8 cellular contexts compared by ENCODE assay signal in the genomic region with DNA sequence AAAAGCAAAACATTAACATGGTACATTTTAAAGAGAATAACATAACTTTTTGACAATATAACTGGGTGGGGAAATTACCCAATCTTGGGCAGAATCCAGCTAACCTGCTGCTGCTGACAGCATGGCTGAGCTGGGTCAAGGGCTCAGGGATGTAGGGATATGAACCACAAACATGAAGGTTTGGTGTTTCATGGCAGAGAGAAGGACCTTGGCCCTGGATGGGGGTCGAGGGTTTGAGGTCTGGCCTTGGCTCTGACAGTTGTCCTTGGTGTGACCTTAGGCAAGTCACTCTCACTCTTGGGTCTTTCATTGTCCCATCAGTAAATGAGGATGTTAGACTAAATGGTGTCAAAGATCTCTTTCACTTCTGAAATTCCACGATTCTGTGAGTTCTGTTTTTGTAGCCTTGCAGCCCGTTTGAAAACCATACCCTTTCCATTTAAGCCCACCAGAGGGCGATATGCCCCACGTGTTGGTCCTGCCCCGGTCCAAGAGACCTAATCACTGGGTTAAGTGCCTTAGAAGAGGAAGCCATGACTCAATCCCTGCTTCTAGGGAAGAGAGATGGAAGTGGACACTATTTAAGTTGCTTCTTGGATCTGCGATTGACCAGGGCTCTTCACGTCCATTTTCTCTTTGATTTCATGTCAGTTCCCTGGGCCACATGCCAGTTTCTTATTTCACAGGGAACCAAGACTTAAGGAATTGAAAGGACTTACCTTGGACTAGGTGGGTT. TPM values are rescaled to one million over a fixed set of nuclear protein-coding genes. Genes with fewer than 3 reads are reported as not detected.
DNase-seq lines count a peak whose midpoint lies in the region; ATAC-seq and TF ChIP-seq lines count a peak whose summit lies in the region.

No MANE protein-coding gene starts in this region.

- no peaks in the 10 kb centered on the region for H3K9me3 Mint-ChIP-seq in dendritic cell treated with granulocyte-macrophage colony-stimulating factor and Interleukin-4, amounts not matched to agents 40 ng/mL and 50 ng/mL, for 4 days

- H3K9me3 ChIP-seq in right lobe of liver: no peaks in the 10 kb centered on the region

- peak; percentile 84 to 94 (median 94) for TF ChIP-seq CTCF in right lobe of liver (IDR thresholded peaks at IDR 0.05)

- H3K4me3 ChIP-seq in right lobe of liver: no peak overlapping the region

- ATAC-seq in HG03103 (IDR thresholded peaks at IDR 0.05; ENCODE audit: low read depth, unreplicated experiment) (peak; percentile 70), right lobe of liver (peak; percentile 97 to 99 (median 99)), HG03439 (IDR thresholded peaks at IDR 0.05; ENCODE audit: unreplicated experiment) (no peak)

- no peak for TF ChIP-seq POLR2A in right lobe of liver (IDR thresholded peaks at IDR 0.05)

- H3K27ac ChIP-seq in right lobe of liver: no peak overlapping the region

- H3K27me3 ChIP-seq in right lobe of liver: no peaks in the 10 kb centered on the region

- no peaks in the 10 kb centered on the region for H3K36me3 ChIP-seq in right lobe of liver

- H3K4me1 Mint-ChIP-seq in dendritic cell treated with granulocyte-macrophage colony-stimulating factor and Interleukin-4, amounts not matched to agents 40 ng/mL and 50 ng/mL, for 4 days (ENCODE audit: low read depth): peaks cover 5% of the 10 kb centered on the region

- peaks cover 14% of the 10 kb centered on the region for H3K27me3 Mint-ChIP-seq in dendritic cell treated with granulocyte-macrophage colony-stimulating factor and Interleukin-4, amounts not matched to agents 40 ng/mL and 50 ng/mL, for 4 days

- peaks cover 0 to 12% (median 0%) of the 10 kb centered on the region in 4 donors for H3K4me1 ChIP-seq in right lobe of liver

- H3K36me3 Mint-ChIP-seq in dendritic cell treated with granulocyte-macrophage colony-stimulating factor and Interleukin-4, amounts not matched to agents 40 ng/mL and 50 ng/mL, for 4 days (ENCODE audit: low read depth): no peaks in the 10 kb centered on the region

- 7% methylated on average over 8 of the region's 8 CpGs for WGBS in right lobe of liver (ENCODE audit: insufficient coverage, low coverage, low lambda C conversion rate, missing lambda C conversion rate)

- DNase-seq in GDM1 (lab: John Stamatoyannopoulos, UW): peak; percentile 69
- peak; percentile 42 for DNase-seq in NCI-H774 (lab: John Stamatoyannopoulos, UW)
- peak; percentile 49 to 71 for DNase-seq in activated CD4-positive, alpha-beta T cell treated with anti-CD3 and anti-CD28 coated beads, Interleukin-2, amount 50 U/mL, for 24 hours (ENCODE audit: low read depth in 1 of 2, low spot score in 1 of 2)
- peak; percentile 60 to 75 (median 68) for DNase-seq in right lobe of liver
- peak; percentile 35 for DNase-seq in stimulated activated CD8-positive, alpha-beta memory T cell treated with anti-CD3 and anti-CD28 coated beads, Interleukin-15, amount 100 ng/mL, for 1 hour (ENCODE audit: low read depth)

- H3K27ac Mint-ChIP-seq in dendritic cell treated with granulocyte-macrophage colony-stimulating factor and Interleukin-4, amounts not matched to agents 40 ng/mL and 50 ng/mL, for 4 days: peak overlapping the region; percentile 30

- intact Hi-C loops in dendritic cell treated with granulocyte-macrophage colony-stimulating factor and Interleukin-4, amounts not matched to agents 40 ng/mL and 50 ng/mL, for 4 days (cut with micrococcal nuclease): loop anchor here (1.0 to 5.0 kb wide), 3 partner anchors 56 to 276 kb away; a partner anchor contains a TSS
- intact Hi-C loops in right lobe of liver (cut with DNase I): loop anchor here (5.0 to 10.0 kb wide), 3 partner anchors 169 to 276 kb away; no protein-coding TSS in a partner anchor

- no peak overlapping the region for H3K4me3 Mint-ChIP-seq in dendritic cell treated with granulocyte-macrophage colony-stimulating factor and Interleukin-4, amounts not matched to agents 40 ng/mL and 50 ng/mL, for 4 days

RNA-seq across cellular contexts. Expression of a gene that starts 56.8 kb away (rescaled TPM):
- total RNA-seq in right lobe of liver: not detected
